ENCODE assay signal across 27 cellular contexts in genomic region chr5:143546394-143546793, GRCh38.
"Had no signal": no experiment of that assay in that cellular context is flagged by ENCODE, and none has a peak within 500 bp of the region (broad histone marks: within the 10 kb centered on the region; RNA-seq: fewer than 3 reads in every experiment).

No MANE protein-coding gene starts in this region.

- H3K27ac ChIP-seq: stomach, suprapubic skin, testis, thoracic aorta, thyroid gland, tibial artery, tibial nerve, transverse colon, upper lobe of left lung, upper lobe of right lung, uterus, vagina had no signal

- H3K36me3 ChIP-seq: stomach, suprapubic skin, thoracic aorta, thyroid gland, tibial artery, tibial nerve, transverse colon, upper lobe of left lung, upper lobe of right lung, uterus, vagina had no signal

- H3K27me3 ChIP-seq: stomach, suprapubic skin, testis, thyroid gland, tibial artery, tibial nerve, transverse colon, upper lobe of left lung, upper lobe of right lung, uterus, vagina had no signal

- ATAC-seq: stimulated activated effector memory CD8-positive, alpha-beta T cell treated with anti-CD3 and anti-CD28 coated beads, Interleukin-12 subunit alpha, Interleukin-12 subunit beta, amount 100 ng/mL, for 72 hours; stimulated activated memory B cell treated with anti-CD40 and anti-IgM and Interleukin-4, amounts not matched to agents 10 μg/mL and 1 μg/mL and 100 μg/mL, for 72 hours; stimulated activated naive B cell treated with anti-CD40 and anti-IgM and Interleukin-4, amounts not matched to agents 10 μg/mL and 1 μg/mL and 100 μg/mL, for 72 hours; stimulated activated naive CD8-positive, alpha-beta T cell treated with anti-CD3 and anti-CD28 coated beads, Interleukin-15, amount 100 ng/mL, for 72 hours; stimulated activated naive CD8-positive, alpha-beta T cell treated with anti-CD3 and anti-CD28 coated beads, Interleukin-15, Interleukin-2, amounts not matched to agents 100 U/mL and 50 U/mL, for 24 hours; upper lobe of right lung had no signal

- DNase-seq: stimulated activated CD4-positive, alpha-beta T cell treated with anti-CD3 and anti-CD28 coated beads, Interleukin-2, amount 100 ng/mL, for 48 hours; stimulated activated CD4-positive, alpha-beta T cell treated with anti-CD3 and anti-CD28 coated beads, Interleukin-4, amount 100 ng/mL, for 1 hour; stimulated activated CD4-positive, alpha-beta T cell treated with anti-CD3 and anti-CD28 coated beads, Interleukin-4, amount 100 ng/mL, for 24 hours; stimulated activated CD4-positive, alpha-beta T cell treated with anti-CD3 and anti-CD28 coated beads, Interleukin-4, amount 100 ng/mL, for 4 hours; stimulated activated CD8-positive, alpha-beta memory T cell treated with anti-CD3 and anti-CD28 coated beads, Interleukin-4, amount 100 ng/mL, for 48 hours; stimulated activated naive B cell treated with anti-CD40 and anti-IgM and Interleukin-4, amounts not matched to agents 10 μg/mL and 1 μg/mL and 100 μg/mL, for 72 hours; stimulated activated naive CD4-positive, alpha-beta T cell; stimulated activated naive CD4-positive, alpha-beta T cell treated with Interleukin-2 at 50 U/mL for 16 hours; stimulated activated naive CD8-positive, alpha-beta T cell treated with anti-CD3 and anti-CD28 coated beads, Interleukin-15, amount 100 ng/mL, for 72 hours; stimulated activated naive CD8-positive, alpha-beta T cell treated with anti-CD3 and anti-CD28 coated beads, Interleukin-15, Interleukin-2, amounts not matched to agents 100 U/mL and 50 U/mL, for 24 hours; stomach; substantia nigra; testis; thyroid gland; tibial artery; transverse colon; trophoblast cell; upper lobe of left lung; upper lobe of right lung; uterus had no signal

- FAIRE-seq: urothelium cell line had no signal

- H3K9me3 ChIP-seq: suprapubic skin, testis, thoracic aorta, thyroid gland, tibial artery, transverse colon, upper lobe of left lung, upper lobe of right lung, uterus, vagina had no signal

- H3K4me1 ChIP-seq: stomach, suprapubic skin, testis, thyroid gland, tibial artery, transverse colon, upper lobe of left lung, upper lobe of right lung, uterus, vagina had no signal

- H3K4me3 ChIP-seq: stomach, suprapubic skin, testis, thoracic aorta, thyroid gland, tibial artery, tibial nerve, transverse colon, upper lobe of left lung, upper lobe of right lung, uterus, vagina had no signal
